ENCODE assay signal across 1 cellular context in genomic region chr1:94929816-94930215, GRCh38.
TF ChIP-seq lines count a peak whose summit lies in the region.

No MANE protein-coding gene starts in this region.

TF ChIP-seq in H1, 55 proteins besides CTCF, POLR2A, EP300 and RAD21:
- TF ChIP-seq CHD7 (IDR thresholded peaks at IDR 0.05; ENCODE audit: insufficient replicate concordance, low read length) (no peak), KDM5A (IDR thresholded peaks at IDR 0.05; ENCODE audit: low read length) (no peak), ATF2 (IDR thresholded peaks at IDR 0.05; ENCODE audit: low read length) (no peak), SIRT6 (IDR thresholded peaks at IDR 0.05; ENCODE audit: low read length) (no peak), GABPA (IDR thresholded peaks at IDR 0.05; ENCODE audit: borderline replicate concordance, insufficient read depth, low read length) (no peak), ASH2L (IDR thresholded peaks at IDR 0.05; ENCODE audit: low read length) (no peak), TAF7 (optimal IDR thresholded peaks at IDR 0.05; ENCODE audit: borderline replicate concordance, low read depth, low read length) (no peak), KDM1A (IDR thresholded peaks at IDR 0.05; ENCODE audit: borderline replicate concordance, low read length) (no peak), CHD1 (IDR thresholded peaks at IDR 0.05; ENCODE audit: low read depth, low read length) (no peak), JUN (IDR thresholded peaks at IDR 0.05; ENCODE audit: low read depth, low read length) (no peak), MAFK (IDR thresholded peaks at IDR 0.05; ENCODE audit: low read depth, low read length) (no peak)
TF ChIP-seq in H1: peak in this region for 0.
